In genomic region chr17:13024526-13025263, GRCh38 we compare ENCODE assay signal across 9 cellular contexts. TPM values are rescaled to one million over a fixed set of nuclear protein-coding genes. Genes with fewer than 3 reads are reported as not detected.
DNase-seq lines count a peak whose midpoint lies in the region; FAIRE-seq and TF ChIP-seq lines count a peak whose summit lies in the region.
"Had no signal": no experiment of that assay in that cellular context is flagged by ENCODE, and none has a peak within 500 bp of the region (broad histone marks: within the 10 kb centered on the region; RNA-seq: fewer than 3 reads in every experiment).

No MANE protein-coding gene starts in this region.

- no peak overlapping the region for H3K4me3 ChIP-seq in uterus

- no peaks in the 10 kb centered on the region for H3K36me3 ChIP-seq in uterus

- H3K27me3 ChIP-seq in uterus, result no peaks in the 10 kb centered on the region

- no peak for FAIRE-seq in D721Med (lab: Jason Lieb, UNC)

- CTCF ChIA-PET in RWPE1 (lab: Yijun Ruan, JAX), result interaction anchor here (0.7 kb wide), 2 partner anchors 16 to 171 kb away, joined by 5 to 6 read pairs; no protein-coding TSS in a partner anchor

- TF ChIP-seq CTCF in D721Med (IDR thresholded peaks at IDR 0.05; ENCODE audit: insufficient read depth, missing control alignments) (peak; percentile 61), GM20000 (IDR thresholded peaks at IDR 0.05; ENCODE audit: extremely low read depth, missing control alignments) (peak; percentile 83), RWPE1 (conservative IDR thresholded peaks at IDR 0.05; ENCODE audit: low read depth) (peak; percentile 98), uterus (IDR thresholded peaks at IDR 0.05) (peak; percentile 63 to 95 (median 72))

- no peaks in the 10 kb centered on the region for H3K9me3 ChIP-seq in uterus

- POLR2A ChIA-PET in RWPE1 (lab: Yijun Ruan, JAX; ENCODE audit: low non-redundant PET), result no interaction called here

- no peak for TF ChIP-seq POLR2A in uterus (IDR thresholded peaks at IDR 0.05)

- no peaks in the 10 kb centered on the region for H3K4me1 ChIP-seq in uterus

- DNase-seq in D721Med (ENCODE audit: insufficient read length, low spot score), result no peak
- DNase-seq in GM20000 (ENCODE audit: low spot score), result peak; percentile 61
- DNase-seq in HPDE6-E6E7 (ENCODE audit: extremely low spot score), result peak; percentile 60
- peak; percentile 69 for DNase-seq in RWPE1 (ENCODE audit: low spot score)
- DNase-seq in activated gamma-delta T cell treated with Interleukin-2 at 50 U/mL for 16 hours, result peak; percentile 59
- DNase-seq in glomerular visceral epithelial cell (ENCODE audit: extremely low spot score), result peak; percentile 65
- DNase-seq in posterior cingulate gyrus, result peak in 9 of 10 donors; percentile 12 to 94 (median 61)
- DNase-seq in uterus, result peak; percentile 41 to 63

- intact Hi-C loops in posterior cingulate gyrus (cut with DNase I) (no loop called here), uterus (cut with DNase I; ENCODE audit: low total_unique reads) (no loop called here)

- H3K27ac ChIP-seq in RWPE1 (no peak overlapping the region), uterus (no peak overlapping the region)
- H3K27ac ChIP-seq: epithelial cell of prostate had no signal

RNA-seq across cellular contexts. Expression of gene ELAC2, which starts 6.9 kb away (rescaled TPM):
- total RNA-seq in uterus, result 10 to 100 TPM in 3 of 4 donors, 1 to 10 TPM in 1; 9.7 to 62.2 (median 51.3) TPM
